In genomic region chr4:59314637-59315036, GRCh38 we compare ENCODE assay signal across 35 cellular contexts.
"Had no signal": no experiment of that assay in that cellular context is flagged by ENCODE, and none has a peak within 500 bp of the region (broad histone marks: within the 10 kb centered on the region; RNA-seq: fewer than 3 reads in every experiment).

No MANE protein-coding gene starts in this region.

- H3K9me3 ChIP-seq: MG63, SJCRH30 had no signal

- FAIRE-seq: RCC 7860 had no signal

- H2AFZ ChIP-seq: PC-9 had no signal

- H3K27ac ChIP-seq: PC-9, RWPE1, SJCRH30, SK-N-MC had no signal

- H3K36me3 ChIP-seq: MG63, SJCRH30 had no signal

- H3K4me1 ChIP-seq: SJCRH30 had no signal

- H3K4me2 ChIP-seq: PC-9 had no signal

- H3K27me3 ChIP-seq: MG63, SJCRH30 had no signal

- DNase-seq: Karpas-422, MG63, NCI-H1048, NCI-H1092 treated with DMSO at 0.1 percent for 48 hours, NCI-H1105 treated with DMSO at 0.1 percent for 48 hours, NCI-H1417, NCI-H1436, NCI-H146, NCI-H1694, NCI-H187, NCI-H1930, NCI-H2029 treated with DMSO at 0.1 percent for 48 hours, NCI-H2081 treated with DMSO at 0.1 percent for 48 hours, NCI-H2107, NCI-H2171, NCI-H226, NCI-H446 treated with DMSO at 0.1 percent for 48 hours, NCI-H510A, NCI-H524, NCI-H526, NCI-H69, NCI-H748 treated with DMSO at 0.1 percent for 48 hours, NCI-H82, PC-9, SHP77, SIG-M5, SJCRH30, SW 1271, T-helper 1 cell had no signal

- ATAC-seq: Panc1, Right ventricle myocardium inferior, SK-N-SH treated with all-trans-retinoic acid at 6 μM for 48 hours had no signal

- H3K4me3 ChIP-seq: MG63, PC-9, SJCRH30, SK-N-MC had no signal
